Comparison of ENCODE assay signal across 10 cellular contexts in genomic region chr6:47307362-47308222, GRCh38. TPM values are rescaled to one million over a fixed set of nuclear protein-coding genes. Genes with fewer than 3 reads are reported as not detected.
DNase-seq lines count a peak whose midpoint lies in the region; ATAC-seq, FAIRE-seq and TF ChIP-seq lines count a peak whose summit lies in the region.
"Had no signal": no experiment of that assay in that cellular context is flagged by ENCODE, and none has a peak within 500 bp of the region (broad histone marks: within the 10 kb centered on the region; RNA-seq: fewer than 3 reads in every experiment).

No MANE protein-coding gene starts in this region.

- peak overlapping the region; percentile 78 for H3K4me3 ChIP-seq in astrocyte (ENCODE audit: insufficient read depth, low read depth, low read length)
- H3K4me3 ChIP-seq in iPS-18a (ENCODE audit: low read length) = peak overlapping the region; percentile 76

- no peak for TF ChIP-seq CTCF in astrocyte (IDR thresholded peaks at IDR 0.05; ENCODE audit: insufficient read depth, low read depth, low read length)

- no peak for DNase-seq in activated CD4-positive, alpha-beta T cell treated with anti-CD3 and anti-CD28 coated beads, Interleukin-2, amount 10 ng/mL, durations not matched to agents 7 days and 5 days
- no peak for DNase-seq in activated CD4-positive, alpha-beta T cell treated with anti-CD3 and anti-CD28 coated beads, Interleukin-2, amount 50 U/mL, for 48 hours
- no peak for DNase-seq in astrocyte (ENCODE audit: low read depth)
- no peak for DNase-seq in stimulated activated naive B cell treated with anti-CD40 and anti-IgM and Interleukin-4, amounts not matched to agents 10 μg/mL and 1 μg/mL and 100 μg/mL, for 72 hours
- DNase-seq in left lobe of liver (ENCODE audit: low spot score) = no peak
- no peak for DNase-seq in UCSD-AML1 (lab: John Stamatoyannopoulos, UW; ENCODE audit: unreplicated experiment)
- DNase-seq in effector CD8-positive, alpha-beta T cell (lab: John Stamatoyannopoulos, UW) = no peak

- no peak overlapping the region for H3K27ac Mint-ChIP-seq in activated CD4-positive, alpha-beta T cell treated with anti-CD3 and anti-CD28 coated beads, Interleukin-2, amount 10 ng/mL, durations not matched to agents 7 days and 5 days
- peak overlapping the region; percentile 93 for H3K27ac Mint-ChIP-seq in astrocyte (ENCODE audit: unreplicated experiment)
- H3K27ac Mint-ChIP-seq in stimulated activated naive B cell treated with anti-CD40 and anti-IgM and Interleukin-4, amounts not matched to agents 10 μg/mL and 1 μg/mL and 100 μg/mL, for 72 hours = no peak overlapping the region

- peak overlapping the region; percentile 68 for H3K4me3 Mint-ChIP-seq in activated CD4-positive, alpha-beta T cell treated with anti-CD3 and anti-CD28 coated beads, Interleukin-2, amount 10 ng/mL, durations not matched to agents 7 days and 5 days
- peak overlapping the region; percentile 99 for H3K4me3 Mint-ChIP-seq in astrocyte (ENCODE audit: unreplicated experiment)
- peak overlapping the region; percentile 81 to 88 for H3K4me3 Mint-ChIP-seq in stimulated activated naive B cell treated with anti-CD40 and anti-IgM and Interleukin-4, amounts not matched to agents 10 μg/mL and 1 μg/mL and 100 μg/mL, for 72 hours

- peak overlapping the region; percentile 95 for H3K4me2 ChIP-seq in astrocyte (ENCODE audit: low read length)

- peak overlapping the region; percentile 96 for H2AFZ ChIP-seq in astrocyte (ENCODE audit: low read depth, low read length)

- CTCF ChIA-PET in activated CD4-positive, alpha-beta T cell treated with anti-CD3 and anti-CD28 coated beads, Interleukin-2, amount 10 ng/mL, durations not matched to agents 7 days and 5 days (lab: Charles Lee) = interaction anchor here (1.3 kb wide), 1 partner anchor 21 kb away, joined by 4 read pairs; no protein-coding TSS in a partner anchor

- ATAC-seq in stimulated activated naive B cell treated with anti-CD40 and anti-IgM and Interleukin-4, amounts not matched to agents 10 μg/mL and 1 μg/mL and 100 μg/mL, for 72 hours (replicated peaks) = no peak
- no peak for ATAC-seq in left lobe of liver

- H3K4me1 ChIP-seq in astrocyte (ENCODE audit: insufficient read depth, low read length) (peaks cover 18% of the 10 kb centered on the region), iPS-18a (ENCODE audit: control insufficient read depth, low read depth, low read length) (peaks cover 20% of the 10 kb centered on the region)

- H3K4me1 Mint-ChIP-seq in activated CD4-positive, alpha-beta T cell treated with anti-CD3 and anti-CD28 coated beads, Interleukin-2, amount 10 ng/mL, durations not matched to agents 7 days and 5 days = peaks cover 10% of the 10 kb centered on the region
- peaks cover 40% of the 10 kb centered on the region for H3K4me1 Mint-ChIP-seq in astrocyte (ENCODE audit: low read depth, unreplicated experiment)
- peaks cover 12 to 27% of the 10 kb centered on the region in 2 donors for H3K4me1 Mint-ChIP-seq in stimulated activated naive B cell treated with anti-CD40 and anti-IgM and Interleukin-4, amounts not matched to agents 10 μg/mL and 1 μg/mL and 100 μg/mL, for 72 hours

- H3K36me3 Mint-ChIP-seq in activated CD4-positive, alpha-beta T cell treated with anti-CD3 and anti-CD28 coated beads, Interleukin-2, amount 10 ng/mL, durations not matched to agents 7 days and 5 days (ENCODE audit: low read depth) = no peaks in the 10 kb centered on the region
- peaks cover 18% of the 10 kb centered on the region for H3K36me3 Mint-ChIP-seq in astrocyte (ENCODE audit: low read depth, unreplicated experiment)
- H3K36me3 Mint-ChIP-seq in stimulated activated naive B cell treated with anti-CD40 and anti-IgM and Interleukin-4, amounts not matched to agents 10 μg/mL and 1 μg/mL and 100 μg/mL, for 72 hours = no peaks in the 10 kb centered on the region

- no peaks in the 10 kb centered on the region for H3K36me3 ChIP-seq in astrocyte (ENCODE audit: insufficient read depth, low read length)
- H3K36me3 ChIP-seq in iPS-18a (ENCODE audit: control insufficient read depth, low read depth, low read length) = no peaks in the 10 kb centered on the region
- H3K36me3 ChIP-seq: pancreas, thoracic aorta had no signal

- H3K27me3 Mint-ChIP-seq in activated CD4-positive, alpha-beta T cell treated with anti-CD3 and anti-CD28 coated beads, Interleukin-2, amount 10 ng/mL, durations not matched to agents 7 days and 5 days = peaks cover 46% of the 10 kb centered on the region
- no peaks in the 10 kb centered on the region for H3K27me3 Mint-ChIP-seq in astrocyte (ENCODE audit: low read depth, unreplicated experiment)
- peaks cover 17 to 19% of the 10 kb centered on the region in 2 donors for H3K27me3 Mint-ChIP-seq in stimulated activated naive B cell treated with anti-CD40 and anti-IgM and Interleukin-4, amounts not matched to agents 10 μg/mL and 1 μg/mL and 100 μg/mL, for 72 hours

- FAIRE-seq in astrocyte (lab: Jason Lieb, UNC) = no peak
- FAIRE-seq: pancreas had no signal

- H3K9me3 Mint-ChIP-seq in activated CD4-positive, alpha-beta T cell treated with anti-CD3 and anti-CD28 coated beads, Interleukin-2, amount 10 ng/mL, durations not matched to agents 7 days and 5 days = no peaks in the 10 kb centered on the region
- H3K9me3 Mint-ChIP-seq in astrocyte (ENCODE audit: unreplicated experiment) = no peaks in the 10 kb centered on the region
- H3K9me3 Mint-ChIP-seq in stimulated activated naive B cell treated with anti-CD40 and anti-IgM and Interleukin-4, amounts not matched to agents 10 μg/mL and 1 μg/mL and 100 μg/mL, for 72 hours = no peaks in the 10 kb centered on the region

- H3K9ac ChIP-seq in astrocyte (ENCODE audit: low read length) = peak overlapping the region; percentile 84
- peak overlapping the region; percentile 89 for H3K9ac ChIP-seq in iPS-18a (ENCODE audit: low read length)

- H3K27ac ChIP-seq in astrocyte (ENCODE audit: low read depth, low read length) (peak overlapping the region; percentile 77), iPS-18a (ENCODE audit: low read length) (no peak overlapping the region)
- H3K27ac ChIP-seq: thoracic aorta had no signal

- peaks cover 64% of the 10 kb centered on the region for H3K79me2 ChIP-seq in astrocyte (ENCODE audit: insufficient read depth, low read length)

- no peaks in the 10 kb centered on the region for H3K27me3 ChIP-seq in astrocyte (ENCODE audit: insufficient read depth, low read length)
- no peaks in the 10 kb centered on the region for H3K27me3 ChIP-seq in iPS-18a (ENCODE audit: control insufficient read depth, insufficient read depth, low read length)

- H3K9me3 ChIP-seq in astrocyte (ENCODE audit: insufficient read depth, low read depth, low read length) = no peaks in the 10 kb centered on the region
- no peaks in the 10 kb centered on the region for H3K9me3 ChIP-seq in iPS-18a (ENCODE audit: control insufficient read depth, low read depth, low read length)
- H3K9me3 ChIP-seq: pancreas, thoracic aorta had no signal

- POLR2A ChIA-PET in activated CD4-positive, alpha-beta T cell treated with anti-CD3 and anti-CD28 coated beads, Interleukin-2, amount 10 ng/mL, durations not matched to agents 7 days and 5 days (lab: Charles Lee) = no interaction called here

- H4K20me1 ChIP-seq in astrocyte (ENCODE audit: insufficient read depth, low read length) = peaks cover 44% of the 10 kb centered on the region

RNA-seq across cellular contexts. Expression of gene TNFRSF21, which starts 2.1 kb away (rescaled TPM):
- total RNA-seq in activated CD4-positive, alpha-beta T cell treated with anti-CD3 and anti-CD28 coated beads, Interleukin-2, amount 10 ng/mL, durations not matched to agents 7 days and 5 days = under 1 TPM; 0.27 TPM
- total RNA-seq in astrocyte (214 and 244 TPM in 2 replicates), left lobe of liver (2.8 TPM)

Comparison
In these comparisons a context has a peak if more than half of its experiments do, and no peak if none do; other contexts are left out.
1. RNA of gene TNFRSF21, which starts 2.1 kb away (total RNA-seq): 214 to 244 TPM in astrocyte; 2.8 TPM in left lobe of liver (single experiment) and 0.27 TPM in activated CD4-positive, alpha-beta T cell treated with anti-CD3 and anti-CD28 coated beads, Interleukin-2, amount 10 ng/mL, durations not matched to agents 7 days and 5 days; every median in the first group is over 10 times any median in the second.
2. Peak in every context shown above with its lines, with median percentiles within 50 percentile points of each other: H3K4me3 Mint-ChIP-seq.